ENCODE assay signal across 23 cellular contexts in the genomic region with DNA sequence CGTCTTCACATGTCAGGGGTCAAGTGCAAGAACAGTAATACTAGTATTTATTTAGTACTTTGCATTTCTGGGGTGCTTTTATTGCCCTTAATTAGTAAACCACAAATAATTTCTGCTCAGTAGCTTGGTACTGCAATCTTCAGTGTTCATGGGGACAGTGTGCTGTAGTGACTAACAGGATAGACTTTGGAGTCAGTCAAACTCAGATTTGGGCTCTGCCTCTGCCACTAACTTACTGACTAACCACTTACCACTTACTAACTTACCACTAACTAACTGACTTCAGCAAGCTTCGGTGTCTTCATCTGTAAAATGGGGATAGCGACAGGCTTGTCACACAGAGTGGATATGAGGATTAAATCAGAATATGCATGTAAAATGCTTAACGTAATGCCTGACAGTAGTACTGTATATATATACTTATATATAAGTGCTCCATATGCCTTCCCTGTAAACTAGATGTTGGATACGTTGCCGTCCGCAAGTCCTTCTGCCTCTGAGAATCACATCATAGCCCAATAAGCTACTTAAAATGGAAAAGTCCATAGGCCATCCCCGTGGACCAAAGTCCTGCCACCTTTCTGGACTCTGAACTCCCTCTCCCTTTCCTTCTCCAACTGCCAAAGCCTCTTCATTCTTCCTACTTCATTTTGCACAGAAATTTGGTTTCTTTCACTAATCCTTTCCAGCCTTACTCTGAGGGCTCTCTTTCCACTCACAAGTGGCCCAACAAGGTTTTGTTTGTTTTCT.
DNase-seq lines count a peak whose midpoint lies in the region; ATAC-seq, FAIRE-seq and TF ChIP-seq lines count a peak whose summit lies in the region.
"Had no signal": no experiment of that assay in that cellular context is flagged by ENCODE, and none has a peak within 500 bp of the region (broad histone marks: within the 10 kb centered on the region; RNA-seq: fewer than 3 reads in every experiment).

No MANE protein-coding gene starts in this region.

- H3K9me3 ChIP-seq in astrocyte (ENCODE audit: insufficient read depth, low read depth, low read length) (no peaks in the 10 kb centered on the region), mesenchymal stem cell (ENCODE audit: control insufficient read depth, low read length) (no peaks in the 10 kb centered on the region)

- H4K8ac ChIP-seq in mesenchymal stem cell (ENCODE audit: low read length), result no peak overlapping the region

- H2AFZ ChIP-seq in astrocyte (ENCODE audit: low read depth, low read length) (no peak overlapping the region), mesenchymal stem cell (ENCODE audit: low read depth, low read length) (no peak overlapping the region)

- peak overlapping the region; percentile 67 for H2AK5ac ChIP-seq in mesenchymal stem cell (ENCODE audit: low read length, severe bottlenecking)

- H2BK15ac ChIP-seq in mesenchymal stem cell (ENCODE audit: low read depth, poor library complexity, severe bottlenecking), result no peak overlapping the region

- peak overlapping the region; percentile 18 for H3K4me2 ChIP-seq in astrocyte (ENCODE audit: low read length)
- no peak overlapping the region for H3K4me2 ChIP-seq in mesenchymal stem cell (ENCODE audit: low read length, poor library complexity, severe bottlenecking)

- no peak overlapping the region for H4K91ac ChIP-seq in mesenchymal stem cell (ENCODE audit: low read length)

- no peak overlapping the region for H3K4me3 Mint-ChIP-seq in astrocyte (ENCODE audit: unreplicated experiment)
- H3K4me3 Mint-ChIP-seq in chondrocyte (ENCODE audit: unreplicated experiment), result no peak overlapping the region
- H3K4me3 Mint-ChIP-seq: B cell, CD14-positive monocyte had no signal

- in situ Hi-C loops in ACHN (cut with HindIII; ENCODE audit: low pct_ligation_motif_present, low pct_unique_long_range_greater_than_20kb, low sequenced_read_pairs), result no loop called here

- no peak for TF ChIP-seq CTCF in astrocyte (IDR thresholded peaks at IDR 0.05; ENCODE audit: insufficient read depth, low read depth, low read length)
- no peak for TF ChIP-seq CTCF in chondrocyte (IDR thresholded peaks at IDR 0.05)

- H3K36me3 Mint-ChIP-seq in astrocyte (ENCODE audit: low read depth, unreplicated experiment), result no peaks in the 10 kb centered on the region
- no peaks in the 10 kb centered on the region for H3K36me3 Mint-ChIP-seq in chondrocyte (ENCODE audit: low read depth)
- H3K36me3 Mint-ChIP-seq: CD14-positive monocyte had no signal

- DNase-seq in ACHN (peak; percentile 15), M059J (ENCODE audit: low read depth) (peak; percentile 45), astrocyte (ENCODE audit: low read depth) (no peak), mesenchymal stem cell (no peak), DMS114 treated with DMSO at 0.1 percent for 48 hours (lab: John Stamatoyannopoulos, UW; ENCODE audit: unreplicated experiment) (no peak), chondrocyte (ENCODE audit: low spot score) (no peak)
- no peak for DNase-seq in stimulated activated CD4-positive, alpha-beta T cell treated with anti-CD3 and anti-CD28 coated beads, Interleukin-2, amount 100 ng/mL, for 48 hours
- DNase-seq: DMS53, H7, KBM-7, NCI-H1092, NCI-H1436, NCI-H187 treated with DMSO at 0.1 percent for 48 hours, NCI-H2107, NCI-H510A treated with DMSO at 0.1 percent for 48 hours, NCI-H82, Right ventricle myocardium superior had no signal

- H3K4me3 ChIP-seq in astrocyte (ENCODE audit: insufficient read depth, low read depth, low read length), result no peak overlapping the region
- no peak overlapping the region for H3K4me3 ChIP-seq in mesenchymal stem cell (ENCODE audit: insufficient read depth in 1 of 2, low read depth in 1 of 2, low read length in 2 of 2)
- H3K4me3 ChIP-seq: GM12878 had no signal

- no peak overlapping the region for H3K23ac ChIP-seq in mesenchymal stem cell (ENCODE audit: low read length in 2 of 2)

- 82% methylated on average over 5 of the region's 8 CpGs for WGBS in mesenchymal stem cell

- H3K27me3 Mint-ChIP-seq in astrocyte (ENCODE audit: low read depth, unreplicated experiment) (peaks cover 9% of the 10 kb centered on the region), chondrocyte (ENCODE audit: low read depth) (no peaks in the 10 kb centered on the region)
- H3K27me3 Mint-ChIP-seq: B cell had no signal

- no peak overlapping the region for H3K14ac ChIP-seq in mesenchymal stem cell (ENCODE audit: low read length in 2 of 2)

- no peak overlapping the region for H3K27ac Mint-ChIP-seq in astrocyte (ENCODE audit: unreplicated experiment)
- no peak overlapping the region for H3K27ac Mint-ChIP-seq in chondrocyte (ENCODE audit: unreplicated experiment)
- H3K27ac Mint-ChIP-seq: B cell, CD14-positive monocyte had no signal

- H4K20me1 ChIP-seq in astrocyte (ENCODE audit: insufficient read depth, low read length), result no peaks in the 10 kb centered on the region

- H2BK5ac ChIP-seq in mesenchymal stem cell (ENCODE audit: low read depth, low read length, poor library complexity, severe bottlenecking), result no peak overlapping the region

- no peak for ATAC-seq in GM18909 (IDR thresholded peaks at IDR 0.05; ENCODE audit: poor library complexity, unreplicated experiment)
- ATAC-seq: GM12878, Panc1 had no signal

- no peak overlapping the region for H3K4ac ChIP-seq in mesenchymal stem cell (ENCODE audit: low read depth in 1 of 2, low read length in 2 of 2)

- H2BK12ac ChIP-seq in mesenchymal stem cell (ENCODE audit: low read length in 2 of 2), result no peak overlapping the region

- H3K27ac ChIP-seq in astrocyte (ENCODE audit: low read depth, low read length) (no peak overlapping the region), mesenchymal stem cell (ENCODE audit: low read length, poor library complexity, severe bottlenecking) (peak overlapping the region; percentile 66)

- no peak for FAIRE-seq in astrocyte (lab: Jason Lieb, UNC)
- FAIRE-seq: A204.1, GM12878 had no signal

- no peaks in the 10 kb centered on the region for H3K9me3 Mint-ChIP-seq in astrocyte (ENCODE audit: unreplicated experiment)
- no peaks in the 10 kb centered on the region for H3K9me3 Mint-ChIP-seq in chondrocyte (ENCODE audit: low read depth)

- H3K9ac ChIP-seq in astrocyte (ENCODE audit: low read length) (no peak overlapping the region), mesenchymal stem cell (ENCODE audit: low read length) (no peak overlapping the region)

- H3K4me1 Mint-ChIP-seq in astrocyte (ENCODE audit: low read depth, unreplicated experiment) (peaks cover 19% of the 10 kb centered on the region), chondrocyte (ENCODE audit: low read depth) (peaks cover 11% of the 10 kb centered on the region)
- H3K4me1 Mint-ChIP-seq: B cell, CD14-positive monocyte had no signal

- H3K36me3 ChIP-seq in astrocyte (ENCODE audit: insufficient read depth, low read length), result no peaks in the 10 kb centered on the region
- no peaks in the 10 kb centered on the region for H3K36me3 ChIP-seq in mesenchymal stem cell (ENCODE audit: control insufficient read depth in 1 of 2, insufficient read depth in 2 of 2, low read depth in 1 of 2, low read length in 2 of 2)

- H3K4me1 ChIP-seq in astrocyte (ENCODE audit: insufficient read depth, low read length) (peaks cover 4% of the 10 kb centered on the region), mesenchymal stem cell (ENCODE audit: control insufficient read depth, insufficient read depth, low read depth, low read length) (peaks cover 14% of the 10 kb centered on the region)

- H2BK120ac ChIP-seq in mesenchymal stem cell (ENCODE audit: low read depth, low read length), result no peak overlapping the region

- H3K18ac ChIP-seq in mesenchymal stem cell (ENCODE audit: low read depth in 1 of 2, low read length in 2 of 2), result no peak overlapping the region

- H3K27me3 ChIP-seq in astrocyte (ENCODE audit: insufficient read depth, low read length) (no peaks in the 10 kb centered on the region), mesenchymal stem cell (ENCODE audit: control insufficient read depth in 1 of 2, insufficient read depth in 1 of 2, low read length in 2 of 2) (peaks cover 0 to 3% of the 10 kb centered on the region in 2 experiments)

- H3K79me2 ChIP-seq in astrocyte (ENCODE audit: insufficient read depth, low read length), result no peaks in the 10 kb centered on the region

- no peaks in the 10 kb centered on the region for H3K79me1 ChIP-seq in mesenchymal stem cell (replicated peaks; ENCODE audit: low read length, poor library complexity, severe bottlenecking)

Comparison
In these comparisons a context has a peak if more than half of its experiments do, and no peak if none do; other contexts are left out.
1. DNase-seq: peak in ACHN (single experiment) and M059J (single experiment); none in astrocyte (single experiment), mesenchymal stem cell (single experiment), stimulated activated CD4-positive, alpha-beta T cell treated with anti-CD3 and anti-CD28 coated beads, Interleukin-2, amount 100 ng/mL, for 48 hours (0 of 2), DMS114 treated with DMSO at 0.1 percent for 48 hours (single experiment) and chondrocyte (single experiment).